19 cellular contexts compared by ENCODE assay signal in the genomic region with DNA sequence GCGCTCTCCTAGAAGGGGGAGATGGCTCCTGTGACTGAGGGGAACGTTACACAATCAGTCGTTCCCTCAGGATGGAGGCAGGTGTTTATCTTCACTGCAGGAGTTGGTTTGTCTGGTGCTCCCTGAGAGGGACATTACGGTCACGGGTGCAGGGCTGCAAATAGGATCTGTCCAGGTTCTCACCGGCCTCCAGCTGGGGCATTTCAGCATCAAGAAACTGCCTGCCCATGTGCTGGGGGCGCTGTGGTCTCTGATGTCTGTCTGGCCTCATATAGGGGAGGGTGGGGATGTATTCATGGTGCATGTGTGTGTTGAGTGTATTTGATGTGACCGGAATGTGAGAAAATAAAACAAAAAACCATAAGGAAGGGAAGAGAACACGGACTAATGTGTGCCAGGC.
"Had no signal": no experiment of that assay in that cellular context is flagged by ENCODE, and none has a peak within 500 bp of the region (broad histone marks: within the 10 kb centered on the region; RNA-seq: fewer than 3 reads in every experiment).

No MANE protein-coding gene starts in this region.

- H3K4me3 Mint-ChIP-seq: activated CD4-positive, alpha-beta memory T cell treated with anti-CD3 and anti-CD28 coated beads, Interleukin-2, amount 10 ng/mL, durations not matched to agents 7 days and 5 days; activated naive CD4-positive, alpha-beta T cell treated with anti-CD3 and anti-CD28 coated beads, Interleukin-2, amount 10 ng/mL, durations not matched to agents 7 days and 5 days; neural crest cell; stimulated activated naive CD8-positive, alpha-beta T cell treated with anti-CD3 and anti-CD28 coated beads, Interleukin-15, amount 100 ng/mL, for 72 hours; T-helper 2 cell treated with Interferon-gamma antibody and Interleukin-4, amounts not matched to agents 5 μg/mL and 100 μg/mL, for 36 hours had no signal

- H3K4me3 ChIP-seq: gastroesophageal sphincter, ovary, testis, upper lobe of right lung had no signal

- ATAC-seq: gastroesophageal sphincter; stimulated activated naive CD8-positive, alpha-beta T cell treated with anti-CD3 and anti-CD28 coated beads, Interleukin-15, amount 100 ng/mL, for 72 hours; upper lobe of right lung had no signal

- H3K27ac ChIP-seq: epithelial cell of prostate, gastroesophageal sphincter, ovary, testis, upper lobe of right lung had no signal

- H3K27me3 Mint-ChIP-seq: activated CD4-positive, alpha-beta memory T cell treated with anti-CD3 and anti-CD28 coated beads, Interleukin-2, amount 10 ng/mL, durations not matched to agents 7 days and 5 days; stimulated activated naive CD8-positive, alpha-beta T cell treated with anti-CD3 and anti-CD28 coated beads, Interleukin-15, amount 100 ng/mL, for 72 hours had no signal

- H3K4me1 ChIP-seq: gastroesophageal sphincter, upper lobe of right lung had no signal

- H3K36me3 Mint-ChIP-seq: activated naive CD4-positive, alpha-beta T cell treated with anti-CD3 and anti-CD28 coated beads, Interleukin-2, amount 10 ng/mL, durations not matched to agents 7 days and 5 days had no signal

- H3K9me3 ChIP-seq: ovary, testis, upper lobe of right lung had no signal

- H3K27ac Mint-ChIP-seq: activated CD4-positive, alpha-beta memory T cell treated with anti-CD3 and anti-CD28 coated beads, Interleukin-2, amount 10 ng/mL, durations not matched to agents 7 days and 5 days; activated naive CD4-positive, alpha-beta T cell treated with anti-CD3 and anti-CD28 coated beads, Interleukin-2, amount 10 ng/mL, durations not matched to agents 7 days and 5 days; stimulated activated naive CD8-positive, alpha-beta T cell treated with anti-CD3 and anti-CD28 coated beads, Interleukin-15, amount 100 ng/mL, for 72 hours; T-helper 2 cell treated with Interferon-gamma antibody and Interleukin-4, amounts not matched to agents 5 μg/mL and 100 μg/mL, for 36 hours had no signal

- H3K36me3 ChIP-seq: gastroesophageal sphincter, ovary, upper lobe of right lung had no signal

- DNase-seq: activated CD4-positive, alpha-beta memory T cell treated with anti-CD3 and anti-CD28 coated beads, Interleukin-2, amount 10 ng/mL, durations not matched to agents 7 days and 5 days; activated CD4-positive, alpha-beta T cell treated with anti-CD3 and anti-CD28 coated beads for 1 hour; activated CD8-positive, alpha-beta memory T cell treated with anti-CD3 and anti-CD28 coated beads, Interleukin-2, amount 50 U/mL, for 48 hours; activated naive CD4-positive, alpha-beta T cell treated with anti-CD3 and anti-CD28 coated beads, Interleukin-2, amount 10 ng/mL, durations not matched to agents 7 days and 5 days; central memory CD4-positive, alpha-beta T cell; cortex of kidney; effector CD8-positive, alpha-beta T cell; islet precursor cell; left ventricle myocardium superior; ovary; stimulated activated CD4-positive, alpha-beta T cell treated with anti-CD3 and anti-CD28 coated beads, Interleukin-2, amount 100 ng/mL, for 48 hours; stimulated activated CD8-positive, alpha-beta memory T cell treated with anti-CD3 and anti-CD28 coated beads, Interleukin-4, amount 100 ng/mL, for 48 hours; stimulated activated naive CD8-positive, alpha-beta T cell treated with anti-CD3 and anti-CD28 coated beads, Interleukin-15, amount 100 ng/mL, for 72 hours; testis; upper lobe of right lung had no signal

- H3K9me3 Mint-ChIP-seq: activated CD4-positive, alpha-beta memory T cell treated with anti-CD3 and anti-CD28 coated beads, Interleukin-2, amount 10 ng/mL, durations not matched to agents 7 days and 5 days; activated naive CD4-positive, alpha-beta T cell treated with anti-CD3 and anti-CD28 coated beads, Interleukin-2, amount 10 ng/mL, durations not matched to agents 7 days and 5 days; T-helper 2 cell treated with Interferon-gamma antibody and Interleukin-4, amounts not matched to agents 5 μg/mL and 100 μg/mL, for 36 hours had no signal

- H3K27me3 ChIP-seq: ovary, testis, upper lobe of right lung had no signal

- H3K4me1 Mint-ChIP-seq: activated CD4-positive, alpha-beta memory T cell treated with anti-CD3 and anti-CD28 coated beads, Interleukin-2, amount 10 ng/mL, durations not matched to agents 7 days and 5 days; activated naive CD4-positive, alpha-beta T cell treated with anti-CD3 and anti-CD28 coated beads, Interleukin-2, amount 10 ng/mL, durations not matched to agents 7 days and 5 days; stimulated activated naive CD8-positive, alpha-beta T cell treated with anti-CD3 and anti-CD28 coated beads, Interleukin-15, amount 100 ng/mL, for 72 hours had no signal
